ENCODE assay signal across 10 cellular contexts in genomic region chr20:2839732-2840137, GRCh38. TPM values are rescaled to one million over a fixed set of nuclear protein-coding genes. Genes with fewer than 3 reads are reported as not detected.
A peak's percentile ranks its signal among the peaks of the same experiment; 100 is the strongest.
DNase-seq lines count a peak whose midpoint lies in the region; ATAC-seq and TF ChIP-seq lines count a peak whose summit lies in the region.
"Had no signal": no experiment of that assay in that cellular context is flagged by ENCODE, and none has a peak within 500 bp of the region (broad histone marks: within the 10 kb centered on the region; RNA-seq: fewer than 3 reads in every experiment).

No MANE protein-coding gene starts in this region.

- no peak for TF ChIP-seq CTCF in AG04450 (IDR thresholded peaks at IDR 0.05; ENCODE audit: low read depth, low read length)
- TF ChIP-seq CTCF in IMR-90 (conservative IDR thresholded peaks at IDR 0.05; ENCODE audit: low read depth, low read length), result no peak
- no peak for TF ChIP-seq CTCF in coronary artery (IDR thresholded peaks at IDR 0.05)

- no TSS peak for BruUV-seq in IMR-90 (replicated peaks; lab: Mats Ljungman, UMichigan)

- no peaks in the 10 kb centered on the region for H3K9me3 Mint-ChIP-seq in naive thymus-derived CD8-positive, alpha-beta T cell

- H2BK15ac ChIP-seq in IMR-90 (ENCODE audit: low read depth, low read length), result no peak overlapping the region

- peak overlapping the region; percentile 34; the same call in 1 of the 2 replicates for H4K91ac ChIP-seq in IMR-90 (ENCODE audit: insufficient read depth, low read depth, low read length)

- H3K4me1 ChIP-seq in IMR-90 (ENCODE audit: control insufficient read depth, insufficient read depth, low read length), result peaks cover 8% of the 10 kb centered on the region

- 87% methylated on average over 19 of the region's 21 CpGs; no CpG with 5 or more reads in 1 of the 2 experiments for WGBS in IMR-90 (ENCODE audit: extremely low coverage in 2 of 2, insufficient read length in 1 of 2), 2 experiments

- peak overlapping the region; percentile 91 for H3K4me3 ChIP-seq in AG04450 (ENCODE audit: low read depth, low read length)
- peak overlapping the region; percentile 92 for H3K4me3 ChIP-seq in IMR-90 (ENCODE audit: insufficient read depth, low read depth, low read length)
- peak overlapping the region; percentile 84 for H3K4me3 ChIP-seq in coronary artery

- H3K4me2 ChIP-seq in IMR-90 (ENCODE audit: low read depth, low read length), result peak overlapping the region; percentile 65

- H2BK20ac ChIP-seq in IMR-90 (ENCODE audit: low read depth, low read length), result peak overlapping the region; percentile 14; the same call in 1 of the 2 replicates

- no peak for TF ChIP-seq RAD21 in IMR-90 (IDR thresholded peaks at IDR 0.05; ENCODE audit: low read length)

- CTCF ChIA-PET in AG04450 (lab: Charles Lee) (interaction anchor here (1.3 to 1.4 kb wide), 2 partner anchors 12 to 85 kb away, joined by 3 to 4 read pairs; no protein-coding TSS in a partner anchor), IMR-90 (lab: Yijun Ruan, JAX) (interaction anchor here (0.6 kb wide), 1 partner anchor 731 kb away, joined by 3 read pairs; no protein-coding TSS in a partner anchor)

- H4K8ac ChIP-seq in IMR-90 (ENCODE audit: low read depth in 2 of 2, low read length in 2 of 2), result peak overlapping the region; percentile 97 to 99

- intact Hi-C loops in IMR-90 (cut with micrococcal nuclease), result loop anchor here (2.0 kb wide), 1 partner anchor 39 kb away; the partner anchor contains the start of gene CPXM1

- H3K27ac ChIP-seq in AG04450 (ENCODE audit: low read depth, low read length) (no peak overlapping the region), IMR-90 (ENCODE audit: insufficient read depth, low read length) (no peak overlapping the region; the same call in 1 of the 2 replicates), coronary artery (peak overlapping the region in 1 of 2 donors; percentile 87)

- peak overlapping the region; percentile 82 to 96 (median 92) for H3K27ac Mint-ChIP-seq in naive thymus-derived CD8-positive, alpha-beta T cell

- H4K20me1 ChIP-seq in IMR-90 (ENCODE audit: insufficient read depth, low read length), result no peaks in the 10 kb centered on the region

- H3K4me1 Mint-ChIP-seq in naive thymus-derived CD8-positive, alpha-beta T cell, result peaks cover 26 to 48% (median 40%) of the 10 kb centered on the region in 4 donors

- H3K18ac ChIP-seq in IMR-90 (ENCODE audit: low read depth, low read length), result no peak overlapping the region

- no peak for TF ChIP-seq POLR2A in IMR-90 (IDR thresholded peaks at IDR 0.05; ENCODE audit: low read depth, low read length)

- ATAC-seq in IMR-90 (ENCODE audit: low read depth) (no peak), HG03469 (IDR thresholded peaks at IDR 0.05; ENCODE audit: unreplicated experiment) (no peak), GM19463 (IDR thresholded peaks at IDR 0.05; ENCODE audit: unreplicated experiment) (no peak)
- no peak for ATAC-seq in naive thymus-derived CD8-positive, alpha-beta T cell

- no peak overlapping the region for H3K56ac ChIP-seq in IMR-90 (ENCODE audit: extremely low read depth, insufficient read depth, low read length)

- POLR2A ChIA-PET in AG04450 (lab: Yijun Ruan, JAX), result interaction anchor here (1.0 to 1.2 kb wide), 2 partner anchors 22 to 33 kb away, joined by 3 read pairs; partner anchors contain the start of gene PTPRA
- POLR2A ChIA-PET in IMR-90 (lab: Charles Lee; ENCODE audit: unreplicated experiment), result interaction anchor here (0.6 kb wide), 1 partner anchor 1178 kb away, joined by 3 read pairs; no protein-coding TSS in a partner anchor
- POLR2A ChIA-PET in naive thymus-derived CD8-positive, alpha-beta T cell (lab: Charles Lee), result interaction anchor here (0.6 to 3.1 kb wide), 16 partner anchors 8 to 646 kb away, joined by 3 to 26 read pairs (median 4); partner anchors contain the start of genes CPXM1, EBF4, IDH3B and NOP56

- peak overlapping the region; percentile 83 for H2AK5ac ChIP-seq in IMR-90 (ENCODE audit: low read depth, low read length)

- no peak overlapping the region for H2BK5ac ChIP-seq in IMR-90 (ENCODE audit: low read depth, low read length, poor library complexity, severe bottlenecking)

- peak overlapping the region; percentile 58 for H3K4ac ChIP-seq in IMR-90 (ENCODE audit: low read depth, low read length)

- H3K9ac ChIP-seq in IMR-90 (ENCODE audit: low read depth, low read length), result no peak overlapping the region

- dilution Hi-C loops in IMR-90 (cut with HindIII; ENCODE audit: low sequenced_read_pairs, unreplicated experiment), result no loop called here

- H3K79me1 ChIP-seq in IMR-90 (ENCODE audit: low read depth in 1 of 2, low read length in 2 of 2), result peaks cover 34 to 52% of the 10 kb centered on the region in 2 experiments

- no peak overlapping the region; the same call in 1 of the 2 replicates for H3K14ac ChIP-seq in IMR-90 (replicated peaks; ENCODE audit: low read depth, low read length)

- H3K27me3 Mint-ChIP-seq in naive thymus-derived CD8-positive, alpha-beta T cell, result no peaks in the 10 kb centered on the region

- peaks cover 27% of the 10 kb centered on the region for H3K36me3 ChIP-seq in IMR-90 (ENCODE audit: control insufficient read depth, insufficient read depth, low read length)

- peaks cover 25% of the 10 kb centered on the region for H3K9me1 ChIP-seq in IMR-90 (ENCODE audit: insufficient read depth, low read length)

- peak overlapping the region; percentile 71 to 91 (median 88) for H3K4me3 Mint-ChIP-seq in naive thymus-derived CD8-positive, alpha-beta T cell

- peak overlapping the region; percentile 100 for H2AK9ac ChIP-seq in IMR-90 (replicated peaks; ENCODE audit: low read depth, low read length, poor library complexity)

- no peak overlapping the region for H2BK120ac ChIP-seq in IMR-90 (ENCODE audit: low read depth, low read length)

- in situ Hi-C loops in IMR-90 (cut with MboI; ENCODE audit: low sequenced_read_pairs), result loop anchor here (25.0 kb wide), 1 partner anchor 327 kb away; the partner anchor contains the start of gene ZNF343

- H3K27me3 ChIP-seq in AG04450 (ENCODE audit: control insufficient read depth, insufficient read depth, low read length), result no peaks in the 10 kb centered on the region
- no peaks in the 10 kb centered on the region for H3K27me3 ChIP-seq in IMR-90 (ENCODE audit: control insufficient read depth, insufficient read depth, low read length)

- H3K9me3 ChIP-seq in AG04450 (ENCODE audit: control insufficient read depth, insufficient read depth, low read length) (peaks cover 3% of the 10 kb centered on the region; the same call in 1 of the 2 replicates), IMR-90 (ENCODE audit: control insufficient read depth, insufficient read depth, low read length) (no peaks in the 10 kb centered on the region)

- DNase-seq in AG04450 (ENCODE audit: low read depth, low spot score) (no peak), IMR-90 (no peak), coronary artery (ENCODE audit: low spot score) (no peak), cerebellar nuclear complex (lab: John Stamatoyannopoulos, UW) (no peak), NCI-H2029 (lab: John Stamatoyannopoulos, UW) (no peak)
- no peak for DNase-seq in naive thymus-derived CD8-positive, alpha-beta T cell

- peak overlapping the region; percentile 99 for H4K5ac ChIP-seq in IMR-90 (ENCODE audit: low read depth, low read length)

- peak overlapping the region; percentile 99 for H2AFZ ChIP-seq in IMR-90 (replicated peaks; ENCODE audit: low read length, poor library complexity)

- H3K23ac ChIP-seq in IMR-90 (ENCODE audit: low read depth, low read length), result peak overlapping the region; percentile 33; the same call in 1 of the 2 replicates

- H3K36me3 Mint-ChIP-seq in naive thymus-derived CD8-positive, alpha-beta T cell, result peaks cover 0 to 12% (median 5%) of the 10 kb centered on the region in 3 donors

RNA-seq across cellular contexts. Expression of gene PCED1A, which starts 0.7 kb away (rescaled TPM):
- polyA plus RNA-seq in AG04450 (2011; rRNA removed) (17.5 and 19.7 TPM in 2 replicates), IMR-90 (2012; rRNA removed) (33.4 and 37.0 TPM in 2 replicates)
- polyA minus RNA-seq in AG04450 (2011; rRNA and poly(A)+ RNA removed), result 10.2 and 13.7 TPM in 2 replicates
- 8.1 and 9.7 TPM in 2 replicates for total RNA-seq in IMR-90 (2012; rRNA removed)
- polyA plus RNA-seq in IMR-90 (2012; cell fraction: cytosol; rRNA removed), result 17.0 and 26.1 TPM in 2 replicates
- 242 and 445 TPM in 2 replicates for polyA plus RNA-seq in IMR-90 (2012; cell fraction: nucleus; rRNA removed; ENCODE audit: low replicate concordance)
- total RNA-seq in naive thymus-derived CD8-positive, alpha-beta T cell, result 100 to 1,000 TPM in 1 of 2 experiments, 10 to 100 TPM in 1; 89.5 to 101 TPM
- 10 to 100 TPM; 21.9 to 29.6 (median 23.6) TPM for polyA plus RNA-seq in naive thymus-derived CD8-positive, alpha-beta T cell

RNA-seq across cellular contexts. Expression of gene VPS16, which starts 0.8 kb away (rescaled TPM):
- polyA plus RNA-seq in AG04450 (2011; rRNA removed) (33.5 and 36.7 TPM in 2 replicates), IMR-90 (2012; rRNA removed) (37.6 and 38.7 TPM in 2 replicates)
- 38.9 and 47.8 TPM in 2 replicates for polyA minus RNA-seq in AG04450 (2011; rRNA and poly(A)+ RNA removed)
- 41.7 and 48.0 TPM in 2 replicates for total RNA-seq in IMR-90 (2012; rRNA removed)
- polyA plus RNA-seq in IMR-90 (2012; cell fraction: cytosol; rRNA removed), result 23.6 and 24.8 TPM in 2 replicates
- polyA plus RNA-seq in IMR-90 (2012; cell fraction: nucleus; rRNA removed; ENCODE audit: low replicate concordance), result 201 and 203 TPM in 2 replicates
- total RNA-seq in naive thymus-derived CD8-positive, alpha-beta T cell, result 10 to 100 TPM; 57.6 to 57.8 TPM
- polyA plus RNA-seq in naive thymus-derived CD8-positive, alpha-beta T cell, result 10 to 100 TPM; 34.6 to 40.6 (median 39.3) TPM

RNA-seq across cellular contexts. Expression of gene TMEM239, which starts 23.6 kb away (rescaled TPM):
- polyA plus RNA-seq in AG04450 (2011; rRNA removed) (not detected in 2 replicates), IMR-90 (2012; rRNA removed) (0.32 TPM in 1 of 2 replicates, not detected in the other)
- polyA minus RNA-seq in AG04450 (2011; rRNA and poly(A)+ RNA removed), result 0.14 TPM in 1 of 2 replicates, not detected in the other
- not detected in 2 replicates for total RNA-seq in IMR-90 (2012; rRNA removed)
- 0.09 and 0.11 TPM in 2 replicates for polyA plus RNA-seq in IMR-90 (2012; cell fraction: cytosol; rRNA removed)
- 0.92 and 1.0 TPM in 2 replicates for polyA plus RNA-seq in IMR-90 (2012; cell fraction: nucleus; rRNA removed; ENCODE audit: low replicate concordance)
- total RNA-seq in naive thymus-derived CD8-positive, alpha-beta T cell, result not detected
- not detected for polyA plus RNA-seq in naive thymus-derived CD8-positive, alpha-beta T cell
- total RNA-seq: dermis microvascular lymphatic vessel endothelial cell, M059J had no signal

RNA-seq across cellular contexts. Expression of gene C20orf141, which starts 24.9 kb away (rescaled TPM):
- polyA plus RNA-seq in AG04450 (2011; rRNA removed), result not detected in 2 replicates
- 0.46 TPM in 1 of 2 replicates, not detected in the other for polyA minus RNA-seq in AG04450 (2011; rRNA and poly(A)+ RNA removed)
- total RNA-seq in IMR-90 (2012; rRNA removed), result 0.36 TPM in 1 of 2 replicates, not detected in the other
- 0.53 and 0.91 TPM in 2 replicates for polyA plus RNA-seq in IMR-90 (2012; rRNA removed)
- polyA plus RNA-seq in IMR-90 (2012; cell fraction: cytosol; rRNA removed), result 1.5 TPM in 1 of 2 replicates, not detected in the other
- 0.72 and 1.3 TPM in 2 replicates for polyA plus RNA-seq in IMR-90 (2012; cell fraction: nucleus; rRNA removed; ENCODE audit: low replicate concordance)
- total RNA-seq in naive thymus-derived CD8-positive, alpha-beta T cell, result not detected
- polyA plus RNA-seq in naive thymus-derived CD8-positive, alpha-beta T cell, result not detected
- total RNA-seq: dermis microvascular lymphatic vessel endothelial cell, M059J had no signal

RNA-seq across cellular contexts. Expression of gene PTPRA, which starts 33.5 kb away (rescaled TPM):
- polyA plus RNA-seq in AG04450 (2011; rRNA removed) (68.0 and 87.4 TPM in 2 replicates), IMR-90 (2012; rRNA removed) (34.3 and 35.0 TPM in 2 replicates)
- 49.0 and 56.3 TPM in 2 replicates for polyA minus RNA-seq in AG04450 (2011; rRNA and poly(A)+ RNA removed)
- total RNA-seq in IMR-90 (2012; rRNA removed), result 44.4 and 50.0 TPM in 2 replicates
- 23.7 and 26.0 TPM in 2 replicates for polyA plus RNA-seq in IMR-90 (2012; cell fraction: cytosol; rRNA removed)
- 27.8 and 64.5 TPM in 2 replicates for polyA plus RNA-seq in IMR-90 (2012; cell fraction: nucleus; rRNA removed; ENCODE audit: low replicate concordance)
- total RNA-seq in naive thymus-derived CD8-positive, alpha-beta T cell, result 100 to 1,000 TPM in 1 of 2 experiments, 10 to 100 TPM in 1; 90.1 to 106 TPM
- polyA plus RNA-seq in naive thymus-derived CD8-positive, alpha-beta T cell, result 10 to 100 TPM; 24.6 to 51.4 (median 30.8) TPM
